ENCODE assay signal across 18 cellular contexts in the genomic region with DNA sequence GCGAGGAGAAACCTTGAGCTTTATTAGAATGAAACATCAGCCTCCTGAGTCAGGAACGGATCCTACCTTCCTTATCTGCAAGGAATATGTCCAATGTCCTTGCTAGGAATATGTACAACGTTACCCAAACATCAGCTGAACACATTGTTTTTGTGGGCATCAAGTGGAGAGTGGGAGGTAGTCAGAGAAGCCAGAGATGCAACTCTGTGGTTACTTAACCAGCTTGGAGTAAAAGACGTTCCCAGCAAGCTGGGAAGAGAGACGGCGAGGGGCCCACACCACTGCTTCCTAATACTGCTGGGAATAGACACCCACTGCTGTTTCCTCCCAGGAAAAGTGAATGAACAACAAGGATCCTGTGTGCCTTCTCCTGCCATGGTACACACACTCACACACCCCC.
DNase-seq lines count a peak whose midpoint lies in the region; ATAC-seq and TF ChIP-seq lines count a peak whose summit lies in the region.
"Had no signal": no experiment of that assay in that cellular context is flagged by ENCODE, and none has a peak within 500 bp of the region (broad histone marks: within the 10 kb centered on the region; RNA-seq: fewer than 3 reads in every experiment).

No MANE protein-coding gene starts in this region.

- H3K27me3 Mint-ChIP-seq in brain (peaks cover 3% of the 10 kb centered on the region), mesothelial cell of epicardium (ENCODE audit: low read depth) (no peaks in the 10 kb centered on the region)

- H2BK15ac ChIP-seq in IMR-90 (ENCODE audit: low read depth, low read length), result no peak overlapping the region

- no peak for ATAC-seq in IMR-90 (ENCODE audit: low read depth)
- ATAC-seq in HG02870 (IDR thresholded peaks at IDR 0.05; ENCODE audit: unreplicated experiment), result no peak
- ATAC-seq in HG03135 (IDR thresholded peaks at IDR 0.05; ENCODE audit: unreplicated experiment), result no peak
- ATAC-seq: K562 had no signal

- intact Hi-C loops in IMR-90 (cut with micrococcal nuclease), result no loop called here
- intact Hi-C loops in vagina (cut with DNase I), result no loop called here

- no peak overlapping the region for H3K14ac ChIP-seq in IMR-90 (replicated peaks; ENCODE audit: low read depth, low read length)
- H3K14ac ChIP-seq in trophoblast cell (ENCODE audit: low read length), result no peak overlapping the region

- no peak overlapping the region for H3K4me3 ChIP-seq in IMR-90 (ENCODE audit: insufficient read depth, low read depth, low read length)
- H3K4me3 ChIP-seq in trophoblast cell (ENCODE audit: low read depth, low read length), result no peak overlapping the region
- no peak overlapping the region for H3K4me3 ChIP-seq in vagina
- H3K4me3 ChIP-seq: K562 had no signal

- no peaks in the 10 kb centered on the region for H3K27me3 ChIP-seq in IMR-90 (ENCODE audit: control insufficient read depth, insufficient read depth, low read length)
- H3K27me3 ChIP-seq in trophoblast cell (ENCODE audit: insufficient read depth, low read length), result no peaks in the 10 kb centered on the region
- H3K27me3 ChIP-seq in vagina, result no peaks in the 10 kb centered on the region
- H3K27me3 ChIP-seq: BE2C had no signal

- no peak overlapping the region for H2BK20ac ChIP-seq in IMR-90 (ENCODE audit: low read depth, low read length)

- H3K9ac ChIP-seq in IMR-90 (ENCODE audit: low read depth, low read length) (no peak overlapping the region), trophoblast cell (ENCODE audit: low read length) (no peak overlapping the region)

- H2AK9ac ChIP-seq in IMR-90 (replicated peaks; ENCODE audit: low read depth, low read length, poor library complexity), result no peak overlapping the region

- no peak overlapping the region for H3K4ac ChIP-seq in IMR-90 (ENCODE audit: low read depth, low read length)
- H3K4ac ChIP-seq in trophoblast cell (ENCODE audit: low read depth, low read length), result no peak overlapping the region

- CTCF ChIA-PET in IMR-90 (lab: Yijun Ruan, JAX), result no interaction called here

- H3K23ac ChIP-seq in IMR-90 (ENCODE audit: low read depth, low read length) (no peak overlapping the region), trophoblast cell (ENCODE audit: low read length) (no peak overlapping the region)

- TF ChIP-seq CTCF in IMR-90 (conservative IDR thresholded peaks at IDR 0.05; ENCODE audit: low read depth, low read length) (no peak), brain (conservative IDR thresholded peaks at IDR 0.05) (no peak), mesothelial cell of epicardium (IDR thresholded peaks at IDR 0.05; ENCODE audit: unreplicated experiment) (no peak), vagina (IDR thresholded peaks at IDR 0.05) (no peak)

- H3K27ac ChIP-seq in IMR-90 (ENCODE audit: insufficient read depth, low read length), result no peak overlapping the region
- no peak overlapping the region for H3K27ac ChIP-seq in trophoblast cell (ENCODE audit: low read depth, low read length)
- H3K27ac ChIP-seq in vagina, result no peak overlapping the region

- H4K91ac ChIP-seq in IMR-90 (ENCODE audit: insufficient read depth, low read depth, low read length), result no peak overlapping the region
- peak overlapping the region; percentile 24 for H4K91ac ChIP-seq in trophoblast cell (ENCODE audit: low read depth, low read length)

- H3K9me3 Mint-ChIP-seq in brain, result peaks cover 0 to 7% (median 0%) of the 10 kb centered on the region in 5 experiments
- peaks cover 25% of the 10 kb centered on the region for H3K9me3 Mint-ChIP-seq in mesothelial cell of epicardium

- dilution Hi-C loops in IMR-90 (cut with HindIII; ENCODE audit: low sequenced_read_pairs, unreplicated experiment), result no loop called here

- peaks cover 10% of the 10 kb centered on the region; the same call in 1 of the 2 replicates for H3K9me1 ChIP-seq in IMR-90 (ENCODE audit: insufficient read depth, low read length)

- H3K4me1 ChIP-seq in IMR-90 (ENCODE audit: control insufficient read depth, insufficient read depth, low read length) (peaks cover 12% of the 10 kb centered on the region), trophoblast cell (ENCODE audit: control insufficient read depth in 1 of 2, insufficient read depth in 2 of 2, low read length in 2 of 2) (peaks cover 3 to 4% of the 10 kb centered on the region in 2 experiments), vagina (no peaks in the 10 kb centered on the region)

- H3K27ac Mint-ChIP-seq in brain (peak overlapping the region in 3 of 5 experiments; percentile 8 to 96 (median 96)), mesothelial cell of epicardium (peak overlapping the region; percentile 62)

- POLR2A ChIA-PET in IMR-90 (lab: Charles Lee; ENCODE audit: unreplicated experiment), result no interaction called here

- H3K36me3 ChIP-seq in IMR-90 (ENCODE audit: control insufficient read depth, insufficient read depth, low read length) (no peaks in the 10 kb centered on the region), trophoblast cell (ENCODE audit: control insufficient read depth in 1 of 2, insufficient read depth in 2 of 2, low read length in 2 of 2) (no peaks in the 10 kb centered on the region), vagina (no peaks in the 10 kb centered on the region)
- H3K36me3 ChIP-seq: BE2C had no signal

- H3K4me2 ChIP-seq in IMR-90 (ENCODE audit: low read depth, low read length) (no peak overlapping the region), trophoblast cell (ENCODE audit: low read length) (no peak overlapping the region)

- no peak for TF ChIP-seq RAD21 in IMR-90 (IDR thresholded peaks at IDR 0.05; ENCODE audit: low read length)

- TF ChIP-seq POLR2A in IMR-90 (IDR thresholded peaks at IDR 0.05; ENCODE audit: low read depth, low read length) (no peak), vagina (IDR thresholded peaks at IDR 0.05) (no peak)

- H3K9me3 ChIP-seq in IMR-90 (ENCODE audit: control insufficient read depth, insufficient read depth, low read length) (no peaks in the 10 kb centered on the region), trophoblast cell (ENCODE audit: insufficient read depth, low read depth, low read length) (no peaks in the 10 kb centered on the region), vagina (no peaks in the 10 kb centered on the region)
- H3K9me3 ChIP-seq: BE2C had no signal

- H4K8ac ChIP-seq in IMR-90 (ENCODE audit: low read depth in 2 of 2, low read length in 2 of 2) (no peak overlapping the region), trophoblast cell (ENCODE audit: low read depth, low read length) (no peak overlapping the region)

- H3K79me1 ChIP-seq in IMR-90 (ENCODE audit: low read depth in 1 of 2, low read length in 2 of 2), result no peaks in the 10 kb centered on the region
- peaks cover 3% of the 10 kb centered on the region for H3K79me1 ChIP-seq in trophoblast cell (ENCODE audit: low read length)

- H4K12ac ChIP-seq in trophoblast cell (ENCODE audit: low read depth, low read length), result no peak overlapping the region

- no CpG with 5 or more reads among the region's 6 CpGs for WGBS in IMR-90 (ENCODE audit: extremely low coverage in 2 of 2, insufficient read length in 1 of 2), 2 experiments
- WGBS in trophoblast cell (ENCODE audit: extremely low coverage, insufficient coverage, insufficient read length), result no CpG with 5 or more reads among the region's 6 CpGs

- H4K5ac ChIP-seq in IMR-90 (ENCODE audit: low read depth, low read length), result no peak overlapping the region

- no peak overlapping the region for H2AFZ ChIP-seq in IMR-90 (replicated peaks; ENCODE audit: low read length, poor library complexity)
- no peak overlapping the region for H2AFZ ChIP-seq in trophoblast cell (ENCODE audit: insufficient read depth, low read length, poor library complexity)

- H3K36me3 Mint-ChIP-seq in brain (no peaks in the 10 kb centered on the region), mesothelial cell of epicardium (no peaks in the 10 kb centered on the region)

- no peak overlapping the region for H3K56ac ChIP-seq in IMR-90 (ENCODE audit: extremely low read depth, insufficient read depth, low read length)

- DNase-seq in IMR-90 (no peak), mesothelial cell of epicardium (ENCODE audit: low spot score in 2 of 2, unreplicated experiment in 2 of 2) (no peak), trophoblast cell (no peak), vagina (ENCODE audit: extremely low spot score in 2 of 2) (no peak), NCI-H146 (lab: John Stamatoyannopoulos, UW) (no peak)
- DNase-seq: EL, MM.1S, NCI-H1048, NCI-H1436, NCI-H2029 treated with DMSO at 0.1 percent for 48 hours, NCI-H526, OCI-M1, Right ventricle myocardium superior had no signal

- no peak overlapping the region for H2BK5ac ChIP-seq in IMR-90 (ENCODE audit: low read depth, low read length, poor library complexity, severe bottlenecking)
- no peak overlapping the region for H2BK5ac ChIP-seq in trophoblast cell (ENCODE audit: low read depth, low read length, poor library complexity)

- in situ Hi-C loops in IMR-90 (cut with MboI; ENCODE audit: low sequenced_read_pairs), result no loop called here

- no peaks in the 10 kb centered on the region for H4K20me1 ChIP-seq in IMR-90 (ENCODE audit: insufficient read depth, low read length)

- H3K18ac ChIP-seq in IMR-90 (ENCODE audit: low read depth, low read length), result no peak overlapping the region
- no peak overlapping the region for H3K18ac ChIP-seq in trophoblast cell (ENCODE audit: low read length)

- H3K4me3 Mint-ChIP-seq in brain (no peak overlapping the region), mesothelial cell of epicardium (no peak overlapping the region)

- BruUV-seq in IMR-90 (replicated peaks; lab: Mats Ljungman, UMichigan), result no TSS peak

- H2BK120ac ChIP-seq in IMR-90 (ENCODE audit: low read depth, low read length), result no peak overlapping the region
- H2BK120ac ChIP-seq in trophoblast cell (ENCODE audit: insufficient read depth, low read length, poor library complexity), result no peak overlapping the region

- H2BK12ac ChIP-seq in trophoblast cell (ENCODE audit: low read length), result no peak overlapping the region

- H3K79me2 ChIP-seq in trophoblast cell (ENCODE audit: control insufficient read depth, insufficient read depth, low read length, poor library complexity), result no peaks in the 10 kb centered on the region

- H3K4me1 Mint-ChIP-seq in brain (peaks cover 58% of the 10 kb centered on the region), mesothelial cell of epicardium (peaks cover 41% of the 10 kb centered on the region)

- H2AK5ac ChIP-seq in IMR-90 (ENCODE audit: low read depth, low read length) (0 out of 2 replicates have a peak overlapping the region, but pooled peaks have one; percentile 39), trophoblast cell (ENCODE audit: low read length) (no peak overlapping the region)

TF ChIP-seq in IMR-90, 13 proteins besides CTCF, POLR2A, EP300 and RAD21 (continues in another document):
- TF ChIP-seq MXI1 (IDR thresholded peaks at IDR 0.05; ENCODE audit: borderline replicate concordance, low read depth, low read length) (no peak), RCOR1 (IDR thresholded peaks at IDR 0.05; ENCODE audit: insufficient replicate concordance, low read length) (no peak), RFX5 (IDR thresholded peaks at IDR 0.05; ENCODE audit: low read depth, low read length) (no peak)
